Comparison of ENCODE assay signal across 11 cellular contexts in genomic region chr5:150043657-150044333, GRCh38. TPM values are rescaled to one million over a fixed set of nuclear protein-coding genes. Genes with fewer than 3 reads are reported as not detected.
DNase-seq lines count a peak whose midpoint lies in the region; ATAC-seq and TF ChIP-seq lines count a peak whose summit lies in the region.
"Had no signal": no experiment of that assay in that cellular context is flagged by ENCODE, and none has a peak within 500 bp of the region (broad histone marks: within the 10 kb centered on the region; RNA-seq: fewer than 3 reads in every experiment).

No MANE protein-coding gene starts in this region.

- no peak for TF ChIP-seq POLR2A in NB4 (IDR thresholded peaks at IDR 0.05; ENCODE audit: extremely low read depth, insufficient read length)

- no peaks in the 10 kb centered on the region for H3K27me3 Mint-ChIP-seq in central memory CD8-positive, alpha-beta T cell
- H3K27me3 Mint-ChIP-seq in natural killer cell treated with Interleukin-12 subunit alpha and Interleukin-12 subunit beta and Interleukin-15 and Interleukin-18, amount 100 ng/mL, for 72 hours, result peaks cover 0 to 11% of the 10 kb centered on the region in 2 donors

- no peaks in the 10 kb centered on the region for H3K9me3 Mint-ChIP-seq in central memory CD8-positive, alpha-beta T cell
- H3K9me3 Mint-ChIP-seq in natural killer cell treated with Interleukin-12 subunit alpha and Interleukin-12 subunit beta and Interleukin-15 and Interleukin-18, amount 100 ng/mL, for 72 hours, result no peaks in the 10 kb centered on the region

- TF ChIP-seq CTCF in NB4 (IDR thresholded peaks at IDR 0.05; ENCODE audit: low read depth, low read length) (no peak), GM20000 (IDR thresholded peaks at IDR 0.05; ENCODE audit: extremely low read depth, missing control alignments) (no peak)

- peak overlapping the region; percentile 12 for H3K4me3 Mint-ChIP-seq in central memory CD8-positive, alpha-beta T cell
- H3K4me3 Mint-ChIP-seq in natural killer cell treated with Interleukin-12 subunit alpha and Interleukin-12 subunit beta and Interleukin-15 and Interleukin-18, amount 100 ng/mL, for 72 hours, result peak overlapping the region; percentile 41

- H3K27ac Mint-ChIP-seq in central memory CD8-positive, alpha-beta T cell (ENCODE audit: low read depth), result peak overlapping the region; percentile 2
- H3K27ac Mint-ChIP-seq in natural killer cell treated with Interleukin-12 subunit alpha and Interleukin-12 subunit beta and Interleukin-15 and Interleukin-18, amount 100 ng/mL, for 72 hours, result no peak overlapping the region

- H3K4me3 ChIP-seq in NB4 (ENCODE audit: low read depth, low read length), result no peak overlapping the region
- H3K4me3 ChIP-seq: prostate gland had no signal

- H3K4me1 Mint-ChIP-seq in central memory CD8-positive, alpha-beta T cell, result peaks cover 46% of the 10 kb centered on the region
- peaks cover 61 to 64% of the 10 kb centered on the region in 2 donors for H3K4me1 Mint-ChIP-seq in natural killer cell treated with Interleukin-12 subunit alpha and Interleukin-12 subunit beta and Interleukin-15 and Interleukin-18, amount 100 ng/mL, for 72 hours (ENCODE audit: low read depth in 2 of 2)

- H3K36me3 Mint-ChIP-seq in central memory CD8-positive, alpha-beta T cell (ENCODE audit: insufficient read depth), result peaks cover 46% of the 10 kb centered on the region
- peaks cover 64% of the 10 kb centered on the region for H3K36me3 Mint-ChIP-seq in natural killer cell treated with Interleukin-12 subunit alpha and Interleukin-12 subunit beta and Interleukin-15 and Interleukin-18, amount 100 ng/mL, for 72 hours

- no peak for ATAC-seq in central memory CD8-positive, alpha-beta T cell (replicated peaks; ENCODE audit: extremely low read depth, poor library complexity, severe bottlenecking)
- peak in 1 of 2 donors; percentile 31 for ATAC-seq in natural killer cell treated with Interleukin-12 subunit alpha and Interleukin-12 subunit beta and Interleukin-15 and Interleukin-18, amount 100 ng/mL, for 72 hours
- ATAC-seq in GM21423 (IDR thresholded peaks at IDR 0.05; ENCODE audit: unreplicated experiment) (no peak), HG03095 (IDR thresholded peaks at IDR 0.05; ENCODE audit: unreplicated experiment) (no peak)

- DNase-seq in ELR (ENCODE audit: low read depth) (peak; percentile 76), NB4 (ENCODE audit: low read depth) (peak; percentile 69), superior temporal gyrus (ENCODE audit: extremely low spot score) (no peak), GM20000 (ENCODE audit: low spot score) (no peak)
- no peak for DNase-seq in central memory CD8-positive, alpha-beta T cell (ENCODE audit: low spot score in 2 of 2)
- no peak for DNase-seq in natural killer cell treated with Interleukin-12 subunit alpha and Interleukin-12 subunit beta and Interleukin-15 and Interleukin-18, amount 100 ng/mL, for 72 hours (ENCODE audit: low spot score)
- DNase-seq: H7, NCI-H1694 had no signal

RNA-seq across cellular contexts. Expression of gene CSF1R, which starts 42.6 kb away (rescaled TPM):
- total RNA-seq in natural killer cell treated with Interleukin-12 subunit alpha and Interleukin-12 subunit beta and Interleukin-15 and Interleukin-18, amount 100 ng/mL, for 72 hours, result 1 to 10 TPM in 1 of 2 donors, not detected in 1; 1.4 TPM
- total RNA-seq: H7 had no signal

RNA-seq across cellular contexts. Expression of gene HMGXB3, which starts 43.3 kb away (rescaled TPM):
- 10 to 100 TPM; 47.5 to 76.7 TPM for total RNA-seq in natural killer cell treated with Interleukin-12 subunit alpha and Interleukin-12 subunit beta and Interleukin-15 and Interleukin-18, amount 100 ng/mL, for 72 hours

RNA-seq across cellular contexts. Expression of gene TIGD6, which starts 43.3 kb away (rescaled TPM):
- 1 to 10 TPM; 2.4 to 2.7 TPM for total RNA-seq in natural killer cell treated with Interleukin-12 subunit alpha and Interleukin-12 subunit beta and Interleukin-15 and Interleukin-18, amount 100 ng/mL, for 72 hours

Comparison
In these comparisons a context has a peak if more than half of its experiments do, and no peak if none do; other contexts are left out.
1. DNase-seq: peak in ELR (single experiment) and NB4 (single experiment); none in central memory CD8-positive, alpha-beta T cell (0 of 2), natural killer cell treated with Interleukin-12 subunit alpha and Interleukin-12 subunit beta and Interleukin-15 and Interleukin-18, amount 100 ng/mL, for 72 hours (single experiment), superior temporal gyrus (single experiment) and GM20000 (single experiment).